14 cellular contexts compared by ENCODE assay signal in genomic region chr3:12859840-12860239, GRCh38. TPM values are rescaled to one million over a fixed set of nuclear protein-coding genes. Genes with fewer than 3 reads are reported as not detected.
DNase-seq lines count a peak whose midpoint lies in the region; ATAC-seq and TF ChIP-seq lines count a peak whose summit lies in the region.
"Had no signal": no experiment of that assay in that cellular context is flagged by ENCODE, and none has a peak within 500 bp of the region (broad histone marks: within the 10 kb centered on the region; RNA-seq: fewer than 3 reads in every experiment).

No MANE protein-coding gene starts in this region.

- DNase-seq in UCSD-AML1 (lab: John Stamatoyannopoulos, UW; ENCODE audit: unreplicated experiment) (peak; percentile 30), endothelial cell (ENCODE audit: low spot score) (no peak), lower lobe of right lung (no peak), A172 (ENCODE audit: low spot score) (no peak), vagina (ENCODE audit: extremely low spot score in 2 of 2) (no peak), DMS53 treated with DMSO at 0.1 percent for 48 hours (lab: John Stamatoyannopoulos, UW; ENCODE audit: unreplicated experiment) (no peak), NCI-H446 treated with DMSO at 0.1 percent for 48 hours (lab: John Stamatoyannopoulos, UW) (no peak)
- DNase-seq: CD4-positive, CD25-positive, alpha-beta regulatory T cell; DMS53; H7; IMR-90 had no signal

- H3K27ac ChIP-seq in lower lobe of right lung (peak overlapping the region; percentile 38), vagina (no peak overlapping the region)
- H3K27ac ChIP-seq: A549, HL-60 had no signal

- peak overlapping the region; percentile 96 for H3K27ac Mint-ChIP-seq in endothelial cell (ENCODE audit: unreplicated experiment)
- H3K27ac Mint-ChIP-seq: CD4-positive, CD25-positive, alpha-beta regulatory T cell; GM23338 had no signal

- no peaks in the 10 kb centered on the region for H3K4me1 ChIP-seq in lower lobe of right lung
- H3K4me1 ChIP-seq in vagina: no peaks in the 10 kb centered on the region
- H3K4me1 ChIP-seq: A549 had no signal

- intact Hi-C loops in lower lobe of right lung (cut with DNase I): no loop called here
- intact Hi-C loops in vagina (cut with DNase I): loop anchor here (5.0 kb wide), 1 partner anchor 37 kb away; no protein-coding TSS in a partner anchor

- no peaks in the 10 kb centered on the region for H3K36me3 ChIP-seq in lower lobe of right lung
- H3K36me3 ChIP-seq in vagina: no peaks in the 10 kb centered on the region

- peaks cover 3% of the 10 kb centered on the region for H3K36me3 Mint-ChIP-seq in endothelial cell (ENCODE audit: low read depth, unreplicated experiment)
- H3K36me3 Mint-ChIP-seq: CD4-positive, CD25-positive, alpha-beta regulatory T cell had no signal

- peaks cover 12% of the 10 kb centered on the region for H3K27me3 Mint-ChIP-seq in endothelial cell (ENCODE audit: unreplicated experiment)

- H3K27me3 ChIP-seq in lower lobe of right lung (ENCODE audit: low read depth): no peaks in the 10 kb centered on the region
- H3K27me3 ChIP-seq in vagina: no peaks in the 10 kb centered on the region

- H3K4me1 Mint-ChIP-seq in endothelial cell (ENCODE audit: unreplicated experiment): peaks cover 28% of the 10 kb centered on the region
- H3K4me1 Mint-ChIP-seq: CD4-positive, CD25-positive, alpha-beta regulatory T cell; GM23338 had no signal

- TF ChIP-seq POLR2A in vagina (IDR thresholded peaks at IDR 0.05): no peak

- no peaks in the 10 kb centered on the region for H3K9me3 Mint-ChIP-seq in endothelial cell (ENCODE audit: unreplicated experiment)

- ATAC-seq in lower lobe of right lung: peak in 1 of 2 donors; percentile 45
- ATAC-seq: A549, GM23338 had no signal

- TF ChIP-seq CTCF in endothelial cell (IDR thresholded peaks at IDR 0.05; ENCODE audit: unreplicated experiment) (no peak), lower lobe of right lung (IDR thresholded peaks at IDR 0.05) (no peak), vagina (IDR thresholded peaks at IDR 0.05) (no peak)

- peak overlapping the region; percentile 22 for H3K4me3 Mint-ChIP-seq in endothelial cell (ENCODE audit: unreplicated experiment)
- H3K4me3 Mint-ChIP-seq: CD4-positive, CD25-positive, alpha-beta regulatory T cell; GM23338 had no signal

- H3K9me3 ChIP-seq in lower lobe of right lung (no peaks in the 10 kb centered on the region), vagina (no peaks in the 10 kb centered on the region)
- H3K9me3 ChIP-seq: A549 had no signal

- H3K4me3 ChIP-seq in lower lobe of right lung: no peak overlapping the region
- H3K4me3 ChIP-seq in vagina: no peak overlapping the region
- H3K4me3 ChIP-seq: A549, GM23338 had no signal

RNA-seq across cellular contexts. Expression of gene RPL32, which starts 18.5 kb away (rescaled TPM):
- total RNA-seq in endothelial cell (ENCODE audit: unreplicated experiment) (1,571 TPM), lower lobe of right lung (1,243 TPM), vagina (2,085 TPM)
- total RNA-seq in A172 (2014; rRNA removed; shearing (Covaris generic)): 936 and 1,240 TPM in 2 replicates
